1 cellular context compared by ENCODE assay signal in genomic region chr10:61313460-61313859, GRCh38.
A peak's percentile ranks its signal among the peaks of the same experiment; 100 is the strongest.
TF ChIP-seq lines count a peak whose summit lies in the region.

No MANE protein-coding gene starts in this region.

TF ChIP-seq in SK-N-SH, 30 proteins besides CTCF, POLR2A, EP300 and RAD21:
- TF ChIP-seq REST (IDR thresholded peaks at IDR 0.05; ENCODE audit: low read depth, low read length) (no peak), RXRA (IDR thresholded peaks at IDR 0.05; ENCODE audit: borderline replicate concordance, low read depth) (no peak), PBX3 (IDR thresholded peaks at IDR 0.05) (peak; percentile 48; the same call in 1 of the 2 replicates)
TF ChIP-seq in SK-N-SH: peak in this region for 1.
